ENCODE assay signal across 10 cellular contexts in genomic region chr14:36519431-36520321, GRCh38. TPM values are rescaled to one million over a fixed set of nuclear protein-coding genes. Genes with fewer than 3 reads are reported as not detected.
DNase-seq lines count a peak whose midpoint lies in the region; ATAC-seq, FAIRE-seq and TF ChIP-seq lines count a peak whose summit lies in the region.
"Had no signal": no experiment of that assay in that cellular context is flagged by ENCODE, and none has a peak within 500 bp of the region (broad histone marks: within the 10 kb centered on the region; RNA-seq: fewer than 3 reads in every experiment).

TSS of gene NKX2-1 (minus strand) at chr14:36520232. CDS start at chr14:36520129, 103 bp downstream.

- H3K27ac Mint-ChIP-seq in endodermal cell = no peak within 1 kb of the TSS

- H3K9ac ChIP-seq in endodermal cell (ENCODE audit: extremely low read depth, low read length, poor library complexity, severe bottlenecking) = no peak within 1 kb of the TSS

- H3K9me3 ChIP-seq in endodermal cell (ENCODE audit: control insufficient read depth, low read length) = no peaks in the 10 kb centered on the region
- no peaks in the 10 kb centered on the region for H3K9me3 ChIP-seq in small intestine (ENCODE audit: control insufficient read depth, low read depth)

- no peaks in the 10 kb centered on the region for H3K36me3 ChIP-seq in endodermal cell (ENCODE audit: control insufficient read depth, insufficient read depth, low read length)
- H3K36me3 ChIP-seq in small intestine (ENCODE audit: control insufficient read depth in 2 of 2, insufficient read depth in 2 of 2, low read length in 2 of 2) = no peaks in the 10 kb centered on the region

- no peak for FAIRE-seq in small intestine (lab: Jason Lieb, UNC)

- no peaks in the 10 kb centered on the region for H3K9me3 Mint-ChIP-seq in endodermal cell

- H3K4me1 ChIP-seq in endodermal cell (ENCODE audit: control insufficient read depth, insufficient read depth, low read length) (peaks cover 6% of the 10 kb centered on the region), small intestine (ENCODE audit: control insufficient read depth in 2 of 2, insufficient read depth in 1 of 2, low read depth in 1 of 2, low read length in 1 of 2) (peaks cover 0 to 4% of the 10 kb centered on the region in 2 donors)

- H3K4me3 Mint-ChIP-seq in endodermal cell = peak within 1 kb of the TSS; percentile 50

- peaks cover 36% of the 10 kb centered on the region for H3K4me1 Mint-ChIP-seq in endodermal cell

- no peak for ATAC-seq in GM21447 (IDR thresholded peaks at IDR 0.05; ENCODE audit: unreplicated experiment)

- DNase-seq in NCI-H2107 (lab: John Stamatoyannopoulos, UW) = peak; percentile 93
- no peak for DNase-seq in NCI-H2107 treated with DMSO at 0.1 percent for 48 hours (lab: John Stamatoyannopoulos, UW; ENCODE audit: unreplicated experiment)
- DNase-seq in NCI-H2227 (lab: John Stamatoyannopoulos, UW; ENCODE audit: unreplicated experiment) = peak; percentile 76
- DNase-seq in endodermal cell = peak; percentile 87
- no peak for DNase-seq in small intestine
- DNase-seq in NCI-H146 treated with DMSO at 0.1 percent for 48 hours (lab: John Stamatoyannopoulos, UW; ENCODE audit: unreplicated experiment) = no peak
- DNase-seq in cerebellar nuclear complex (lab: John Stamatoyannopoulos, UW) = no peak

- no peak for TF ChIP-seq CTCF in endodermal cell (conservative IDR thresholded peaks at IDR 0.05)

- H3K27me3 Mint-ChIP-seq in endodermal cell (ENCODE audit: insufficient read depth) = peaks cover 98% of the 10 kb centered on the region

- H3K36me3 Mint-ChIP-seq in endodermal cell (ENCODE audit: low read depth) = no peaks in the 10 kb centered on the region

- peaks cover 99% of the 10 kb centered on the region for H3K27me3 ChIP-seq in endodermal cell (ENCODE audit: control insufficient read depth, insufficient read depth, low read length, poor library complexity, severe bottlenecking)
- peaks cover 25 to 60% of the 10 kb centered on the region in 2 donors for H3K27me3 ChIP-seq in small intestine (ENCODE audit: control insufficient read depth in 2 of 2, insufficient read depth in 2 of 2, low read length in 2 of 2)

- H3K4me3 ChIP-seq in endodermal cell (ENCODE audit: low read length) (peak within 1 kb of the TSS; percentile 73), small intestine (ENCODE audit: low read depth in 1 of 2, low read length in 2 of 2) (peak within 1 kb of the TSS; percentile 5)

- H3K27ac ChIP-seq in endodermal cell (ENCODE audit: low read depth, low read length) (no peak within 1 kb of the TSS), small intestine (ENCODE audit: low read depth in 1 of 2, low read length in 1 of 2) (no peak within 1 kb of the TSS)

- 0% methylated on average over 12 to 48 of the region's 49 CpGs for WGBS in endodermal cell (ENCODE audit: insufficient coverage in 1 of 2, insufficient read length in 1 of 2), 2 experiments
- WGBS in small intestine, 3 donors = 2 to 6% (median 2%) methylated on average over 38 to 49 of the region's 49 CpGs

RNA-seq across cellular contexts. Expression of gene NKX2-1, which starts in this region (rescaled TPM):
- total RNA-seq in endodermal cell = under 1 TPM; 0.31 to 0.62 TPM
- 0.25 TPM for polyA plus RNA-seq in endodermal cell (2013, experiment 1 of 2)
- polyA plus RNA-seq in endodermal cell (2013, experiment 2 of 2) = 0.12 TPM
- under 1 TPM in 1 of 3 donors, not detected in 2; 0.45 TPM for polyA plus RNA-seq in small intestine
- total RNA-seq: mononuclear cell had no signal
- polyA plus RNA-seq: BJ had no signal

Comparison
In these comparisons a context has a peak if more than half of its experiments do, and no peak if none do; other contexts are left out.
1. DNase-seq: peak in NCI-H2107 (single experiment) and NCI-H2227 (single experiment); none in NCI-H2107 treated with DMSO at 0.1 percent for 48 hours (single experiment), small intestine (single experiment), NCI-H146 treated with DMSO at 0.1 percent for 48 hours (single experiment) and cerebellar nuclear complex (0 of 2).
2. Peak in DNase-seq and H3K4me3 ChIP-seq in endodermal cell; RNA of the gene not detected or under 1 TPM.